13 cellular contexts compared by ENCODE assay signal in genomic region chr3:29430558-29430971, GRCh38.
DNase-seq lines count a peak whose midpoint lies in the region; ATAC-seq, FAIRE-seq and TF ChIP-seq lines count a peak whose summit lies in the region.
"Had no signal": no experiment of that assay in that cellular context is flagged by ENCODE, and none has a peak within 500 bp of the region (broad histone marks: within the 10 kb centered on the region; RNA-seq: fewer than 3 reads in every experiment).

No MANE protein-coding gene starts in this region.

- H2AFZ ChIP-seq in ACC112 (ENCODE audit: low read length, unreplicated experiment) = peak overlapping the region; percentile 47

- H3K36me3 ChIP-seq in ACC112 (ENCODE audit: insufficient read depth, low read length) (peaks cover 9% of the 10 kb centered on the region; the same call in 1 of the 2 replicates), mesodermal cell (ENCODE audit: control insufficient read depth, insufficient read depth, low read length) (peaks cover 13% of the 10 kb centered on the region)
- H3K36me3 ChIP-seq: breast epithelium had no signal

- no peak for ATAC-seq in GM19324 (IDR thresholded peaks at IDR 0.05; ENCODE audit: low FRiP score, unreplicated experiment)

- no peak for TF ChIP-seq POLR2A in GM12891 (IDR thresholded peaks at IDR 0.05; ENCODE audit: low read depth, low read length)

- no peaks in the 10 kb centered on the region for H3K27me3 ChIP-seq in ACC112 (ENCODE audit: insufficient read depth, low read length)
- H3K27me3 ChIP-seq: breast epithelium had no signal

- H3K4me1 ChIP-seq in ACC112 (ENCODE audit: control insufficient read depth, insufficient read depth, low read length, unreplicated experiment) = peaks cover 46% of the 10 kb centered on the region
- H3K4me1 ChIP-seq in mesodermal cell (ENCODE audit: control insufficient read depth, insufficient read depth, low read length, poor library complexity, severe bottlenecking) = peaks cover 38% of the 10 kb centered on the region

- 67% methylated on average over 1 of the region's 1 CpG for WGBS in mesodermal cell (ENCODE audit: insufficient coverage in 2 of 2), 2 experiments

- DNase-seq in HS-5 (ENCODE audit: low read depth) (peak; percentile 15), astrocyte of the spinal cord (ENCODE audit: low read depth, low spot score) (peak; percentile 76), NCI-H2029 (lab: John Stamatoyannopoulos, UW) (no peak), GM12891 (ENCODE audit: insufficient read length, low spot score) (no peak), ureter (ENCODE audit: low spot score) (no peak)
- DNase-seq: naive B cell, NCI-H2107, SW 1271 had no signal

- TF ChIP-seq CTCF in astrocyte of the spinal cord (IDR thresholded peaks at IDR 0.05; ENCODE audit: low read depth, low read length) = no peak

- H3K9me3 ChIP-seq in mesodermal cell (ENCODE audit: control insufficient read depth, low read length) = no peaks in the 10 kb centered on the region
- H3K9me3 ChIP-seq: breast epithelium had no signal

- H3K27ac ChIP-seq in ACC112 (ENCODE audit: low read depth, low read length) = peak overlapping the region; percentile 84
- H3K27ac ChIP-seq in mesodermal cell (ENCODE audit: low read depth, low read length, severe bottlenecking) = peak overlapping the region; percentile 89
- H3K27ac ChIP-seq: C4-2B had no signal

- in situ Hi-C loops in astrocyte of the spinal cord (cut with HindIII; ENCODE audit: low sequenced_read_pairs) = no loop called here

- peak overlapping the region; percentile 39 for H3K4me3 ChIP-seq in ACC112 (ENCODE audit: low read depth, low read length)
- no peak overlapping the region for H3K4me3 ChIP-seq in astrocyte of the spinal cord (ENCODE audit: low read depth, low read length)
- no peak overlapping the region for H3K4me3 ChIP-seq in mesodermal cell (ENCODE audit: extremely low read depth, insufficient read depth, low read length, poor library complexity, severe bottlenecking)
- H3K4me3 ChIP-seq: breast epithelium had no signal

- no peak for FAIRE-seq in GM12891 (lab: Jason Lieb, UNC)

- H3K79me2 ChIP-seq in ACC112 (ENCODE audit: control insufficient read depth, insufficient read depth, low read length, unreplicated experiment) = peaks cover 26% of the 10 kb centered on the region

TF ChIP-seq in GM12891, 5 proteins besides CTCF, POLR2A, EP300 and RAD21:
- no peak for TF ChIP-seq SPI1 (IDR thresholded peaks at IDR 0.05; ENCODE audit: low read depth, low read length)
- no peak for TF ChIP-seq POU2F2 (IDR thresholded peaks at IDR 0.05; ENCODE audit: low read depth, low read length)
- no peak for TF ChIP-seq PAX5 (IDR thresholded peaks at IDR 0.05; ENCODE audit: insufficient read depth, low read length, severe bottlenecking)
- no peak for TF ChIP-seq POLR2AphosphoS5 (IDR thresholded peaks at IDR 0.05; ENCODE audit: low read depth, low read length)
- no peak for TF ChIP-seq TAF1 (IDR thresholded peaks at IDR 0.05; ENCODE audit: low read depth, low read length)

Comparison
In these comparisons a context has a peak if more than half of its experiments do, and no peak if none do; other contexts are left out.
1. DNase-seq: peak in HS-5 (single experiment) and astrocyte of the spinal cord (single experiment); none in NCI-H2029 (single experiment), GM12891 (single experiment) and ureter (single experiment).